8 cellular contexts compared by ENCODE assay signal in the genomic region with DNA sequence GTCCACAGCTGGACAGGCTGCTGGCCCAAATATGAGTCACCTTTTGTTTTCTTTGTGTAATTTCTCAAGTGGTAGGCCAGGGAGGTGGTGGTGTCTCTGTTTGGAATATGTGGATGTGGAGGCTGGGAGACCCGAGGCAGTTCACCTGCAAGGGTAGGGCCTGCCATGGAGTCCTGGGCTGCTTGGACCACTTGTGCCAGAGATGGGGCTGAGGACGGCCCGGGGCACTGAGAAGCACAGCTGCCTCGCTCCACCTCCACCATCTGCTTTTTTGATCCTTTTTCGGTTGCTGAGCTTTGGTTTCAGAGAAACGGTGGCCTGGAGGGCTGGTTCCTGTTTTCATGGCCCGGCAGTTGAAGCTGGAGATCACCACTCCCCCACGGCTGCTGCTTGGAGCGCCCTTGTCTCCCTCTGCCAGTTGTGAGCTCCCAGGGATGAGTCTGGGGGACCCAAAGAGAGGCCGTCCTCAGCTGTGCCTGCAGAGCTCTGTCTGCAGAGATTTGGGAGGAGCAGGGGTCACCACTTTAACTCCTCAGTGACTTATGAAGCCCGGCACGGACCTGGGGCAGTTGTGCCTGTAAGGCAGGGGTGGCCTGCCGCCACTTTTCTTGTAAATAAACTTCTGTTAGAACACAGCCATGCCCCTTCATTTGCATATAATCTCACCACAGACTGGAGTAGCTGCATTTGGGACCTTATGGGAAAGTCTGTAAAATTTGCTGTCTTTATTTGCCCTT. TPM values are rescaled to one million over a fixed set of nuclear protein-coding genes. Genes with fewer than 3 reads are reported as not detected.
DNase-seq lines count a peak whose midpoint lies in the region; ATAC-seq and TF ChIP-seq lines count a peak whose summit lies in the region.

No MANE protein-coding gene starts in this region.

- H3K4me3 ChIP-seq in fibroblast of mammary gland (ENCODE audit: control insufficient read depth, low read depth, low read length), result no peak overlapping the region

- DNase-seq in Ammon's horn (ENCODE audit: low spot score) (peak; percentile 57), RPMI7951 (ENCODE audit: low read depth) (peak; percentile 84), fibroblast of mammary gland (ENCODE audit: low read depth) (peak; percentile 74), NCI-H2196 (lab: John Stamatoyannopoulos, UW; ENCODE audit: unreplicated experiment) (no peak)
- DNase-seq in stimulated activated naive CD4-positive, alpha-beta T cell treated with Interleukin-2 at 50 U/mL for 16 hours (lab: John Stamatoyannopoulos, UW), result no peak

- H3K27ac ChIP-seq in temporal lobe (ENCODE audit: low read depth, low read length), result peak overlapping the region; percentile 100

- TF ChIP-seq CTCF in fibroblast of mammary gland (conservative IDR thresholded peaks at IDR 0.05; ENCODE audit: control insufficient read depth, insufficient read depth, low read depth, low read length), result no peak

- ATAC-seq in GM18873 (IDR thresholded peaks at IDR 0.05; ENCODE audit: low FRiP score, unreplicated experiment) (peak; percentile 29), HG03045 (IDR thresholded peaks at IDR 0.05; ENCODE audit: unreplicated experiment) (peak; percentile 44)

RNA-seq across cellular contexts. Expression of a gene that starts 42.2 kb away (rescaled TPM):
- total RNA-seq in RPMI7951 (2014; rRNA removed; shearing (Covaris generic)), result 6.5 and 11.0 TPM in 2 replicates
- total RNA-seq in temporal lobe, result 5.2 TPM

Comparison
In these comparisons a context has a peak if more than half of its experiments do, and no peak if none do; other contexts are left out.
1. DNase-seq: peak in Ammon's horn (single experiment), RPMI7951 (single experiment) and fibroblast of mammary gland (single experiment); none in NCI-H2196 (single experiment) and stimulated activated naive CD4-positive, alpha-beta T cell treated with Interleukin-2 at 50 U/mL for 16 hours (single experiment).